1 cellular context compared by ENCODE assay signal in the genomic region with DNA sequence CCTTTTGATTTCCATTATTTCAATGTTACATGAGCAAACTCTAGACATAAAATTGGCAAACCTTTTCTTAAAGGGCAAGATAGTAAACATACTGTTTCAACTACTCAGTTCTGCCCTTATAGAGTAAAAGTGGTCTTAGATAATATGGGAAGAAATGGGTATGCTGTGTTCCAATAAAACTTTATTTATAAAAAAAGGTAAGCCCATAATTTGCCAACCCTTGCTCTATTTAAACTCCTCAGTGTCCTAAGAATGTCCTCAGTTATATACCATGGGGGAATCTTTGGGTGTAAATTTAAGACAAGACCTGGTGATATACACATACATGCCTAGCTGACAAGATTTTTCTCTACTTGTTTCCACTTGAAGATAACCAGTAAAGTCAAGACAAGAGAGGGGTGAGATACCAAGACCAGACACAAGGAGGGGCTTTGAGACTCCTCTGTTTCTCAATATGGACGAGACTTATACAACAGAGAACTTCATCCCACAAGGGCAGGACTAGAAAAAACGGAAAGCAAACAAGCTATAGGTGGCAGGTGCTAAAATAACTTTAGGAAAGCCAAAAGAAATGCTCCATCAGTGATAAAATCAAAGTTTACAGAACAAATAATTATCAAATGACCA.
TF ChIP-seq lines count a peak whose summit lies in the region.

No MANE protein-coding gene starts in this region.

TF ChIP-seq in GM12878, 131 proteins besides CTCF, POLR2A, EP300 and RAD21 (continued from another document):
- peak; percentile 91 for TF ChIP-seq ZBTB40 (IDR thresholded peaks at IDR 0.05; ENCODE audit: borderline replicate concordance)
